Comparison of ENCODE assay signal across 26 cellular contexts in the genomic region with DNA sequence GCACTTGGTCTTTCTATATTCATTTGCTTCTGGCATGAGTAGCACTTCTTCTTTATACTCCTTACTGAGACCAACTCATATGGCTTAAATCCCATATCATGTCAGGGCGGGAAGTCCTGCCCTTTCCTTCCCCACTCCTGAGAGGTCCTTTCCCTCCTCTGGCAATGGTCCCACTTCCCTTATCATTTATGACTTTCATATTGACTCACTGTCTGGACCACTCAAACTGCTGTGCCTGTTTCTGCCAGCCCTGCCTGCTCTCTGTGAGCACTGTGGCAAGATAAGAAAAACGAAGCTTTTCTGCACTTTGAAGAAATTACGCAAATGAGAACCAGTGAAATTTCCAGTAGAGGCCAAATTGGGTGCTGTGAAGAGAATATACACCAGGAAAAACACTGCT. TPM values are rescaled to one million over a fixed set of nuclear protein-coding genes. Genes with fewer than 3 reads are reported as not detected.
DNase-seq lines count a peak whose midpoint lies in the region; ATAC-seq and TF ChIP-seq lines count a peak whose summit lies in the region.
"Had no signal": no experiment of that assay in that cellular context is flagged by ENCODE, and none has a peak within 500 bp of the region (broad histone marks: within the 10 kb centered on the region; RNA-seq: fewer than 3 reads in every experiment).

No MANE protein-coding gene starts in this region.

- no peaks in the 10 kb centered on the region for H3K4me1 Mint-ChIP-seq in effector memory CD8-positive, alpha-beta T cell (ENCODE audit: low read depth in 2 of 2)

- H3K27ac Mint-ChIP-seq in effector memory CD8-positive, alpha-beta T cell: no peak overlapping the region
- H3K27ac Mint-ChIP-seq: CD4-positive, alpha-beta T cell; T-helper 2 cell treated with Interferon-gamma antibody and Interleukin-4, amounts not matched to agents 5 μg/mL and 100 μg/mL, for 36 hours had no signal

- intact Hi-C loops in left ventricle myocardium superior (cut with micrococcal nuclease) (no loop called here), right cardiac atrium (cut with DNase I) (no loop called here)

- H3K36me3 ChIP-seq in right atrium auricular region: no peaks in the 10 kb centered on the region
- H3K36me3 ChIP-seq: ascending aorta, esophagus squamous epithelium had no signal

- H3K36me3 Mint-ChIP-seq in effector memory CD8-positive, alpha-beta T cell (ENCODE audit: insufficient read depth): no peaks in the 10 kb centered on the region

- WGBS in right cardiac atrium: 30% methylated on average over 3 of the region's 3 CpGs

- no peak for TF ChIP-seq CTCF in right atrium auricular region (IDR thresholded peaks at IDR 0.05)

- peaks cover 0 to under 1% of the 10 kb centered on the region in 2 donors for H3K9me3 Mint-ChIP-seq in effector memory CD8-positive, alpha-beta T cell
- H3K9me3 Mint-ChIP-seq: activated T-cell treated with anti-CD3 and anti-CD28 coated beads, Interleukin-2, amount 50 U/mL, for 4 hours; CD4-positive, alpha-beta T cell; T-helper 2 cell treated with Interferon-gamma antibody and Interleukin-4, amounts not matched to agents 5 μg/mL and 100 μg/mL, for 36 hours had no signal

- no peak overlapping the region for H3K4me3 ChIP-seq in right atrium auricular region
- no peak overlapping the region for H3K4me3 ChIP-seq in right cardiac atrium (ENCODE audit: low read length)
- H3K4me3 ChIP-seq: ascending aorta, esophagus squamous epithelium had no signal

- peaks cover 5 to 12% of the 10 kb centered on the region in 2 donors for H3K27me3 Mint-ChIP-seq in effector memory CD8-positive, alpha-beta T cell

- no peak for DNase-seq in left ventricle myocardium superior
- no peak for DNase-seq in right atrium auricular region (ENCODE audit: low spot score)
- peak; percentile 10 for DNase-seq in UCSD-AML1 (lab: John Stamatoyannopoulos, UW; ENCODE audit: unreplicated experiment)
- DNase-seq in right cardiac atrium: peak in 2 of 3 donors; percentile 11 to 41
- no peak for DNase-seq in effector memory CD8-positive, alpha-beta T cell
- no peak for DNase-seq in RKO (ENCODE audit: low spot score)
- DNase-seq: activated CD4-positive, alpha-beta T cell treated with anti-CD3 and anti-CD28 coated beads for 1 hour; activated CD8-positive, alpha-beta memory T cell treated with anti-CD3 and anti-CD28 coated beads for 24 hours; activated naive CD4-positive, alpha-beta T cell treated with Interleukin-2 at 50 U/mL for 16 hours; activated T-cell treated with anti-CD3 and anti-CD28 coated beads, Interleukin-2, amount 50 U/mL, for 4 hours; CD4-positive, alpha-beta T cell; DMS153; effector CD8-positive, alpha-beta T cell; esophagus squamous epithelium; GF-D8; NCI-H1436; NCI-H2171 treated with DMSO at 0.1 percent for 48 hours; NCI-H774; PC-3; stimulated activated CD4-positive, alpha-beta T cell treated with anti-CD3 and anti-CD28 coated beads, Interleukin-15, amount 100 ng/mL, for 24 hours; substantia nigra had no signal

- peaks cover 0 to 11% of the 10 kb centered on the region in 2 donors for H3K4me1 ChIP-seq in right atrium auricular region
- H3K4me1 ChIP-seq in right cardiac atrium (ENCODE audit: control insufficient read depth, insufficient read depth, low read length): no peaks in the 10 kb centered on the region

- peak; percentile 30 for ATAC-seq in left ventricle myocardium superior
- peak; percentile 65 to 71 for ATAC-seq in right cardiac atrium
- ATAC-seq in effector memory CD8-positive, alpha-beta T cell (replicated peaks): no peak
- ATAC-seq in HG02610 (IDR thresholded peaks at IDR 0.05; ENCODE audit: unreplicated experiment): no peak
- ATAC-seq in HG03432 (IDR thresholded peaks at IDR 0.05; ENCODE audit: unreplicated experiment): no peak
- ATAC-seq: activated T-cell treated with anti-CD3 and anti-CD28 coated beads, Interleukin-2, amount 50 U/mL, for 4 hours; PC-3 had no signal

- H3K9me3 ChIP-seq in right atrium auricular region (no peaks in the 10 kb centered on the region), right cardiac atrium (ENCODE audit: control insufficient read depth, low read length) (no peaks in the 10 kb centered on the region)
- H3K9me3 ChIP-seq: ascending aorta, esophagus squamous epithelium had no signal

- no peak overlapping the region for H3K4me3 Mint-ChIP-seq in effector memory CD8-positive, alpha-beta T cell
- H3K4me3 Mint-ChIP-seq: activated T-cell treated with anti-CD3 and anti-CD28 coated beads, Interleukin-2, amount 50 U/mL, for 4 hours; CD4-positive, alpha-beta T cell; T-helper 2 cell treated with Interferon-gamma antibody and Interleukin-4, amounts not matched to agents 5 μg/mL and 100 μg/mL, for 36 hours had no signal

- H3K27ac ChIP-seq in right atrium auricular region (no peak overlapping the region), right cardiac atrium (ENCODE audit: low read length) (no peak overlapping the region)
- H3K27ac ChIP-seq: ascending aorta, esophagus squamous epithelium had no signal

- H3K27me3 ChIP-seq in right atrium auricular region (no peaks in the 10 kb centered on the region), right cardiac atrium (ENCODE audit: control insufficient read depth, insufficient read depth) (no peaks in the 10 kb centered on the region)
- H3K27me3 ChIP-seq: ascending aorta, esophagus squamous epithelium had no signal

RNA-seq across cellular contexts. Expression of a gene that starts 58.1 kb away (rescaled TPM):
- total RNA-seq in left ventricle myocardium superior: not detected
- total RNA-seq in right atrium auricular region: not detected
- under 1 TPM in 2 of 4 donors, not detected in 2; 0.25 to 0.32 TPM for total RNA-seq in right cardiac atrium
- not detected for polyA plus RNA-seq in right cardiac atrium
- total RNA-seq: ascending aorta, M059J had no signal

Comparison
In these comparisons a context has a peak if more than half of its experiments do, and no peak if none do; other contexts are left out.
1. DNase-seq: peak in UCSD-AML1 (single experiment) and right cardiac atrium (2 of 3); none in left ventricle myocardium superior (single experiment), right atrium auricular region (single experiment), effector memory CD8-positive, alpha-beta T cell (0 of 3) and RKO (single experiment).
2. ATAC-seq: peak in left ventricle myocardium superior (single experiment) and right cardiac atrium (2 of 2); none in effector memory CD8-positive, alpha-beta T cell (single experiment), HG02610 (single experiment) and HG03432 (single experiment).